In genomic region chr3:20890124-20890523, GRCh38 we compare ENCODE assay signal across 1 cellular context.
TF ChIP-seq lines count a peak whose summit lies in the region.

No MANE protein-coding gene starts in this region.

TF ChIP-seq in K562, 482 proteins besides CTCF, POLR2A, EP300 and RAD21 (continued from another document and continues in another):
- TF ChIP-seq, protein P1, sequence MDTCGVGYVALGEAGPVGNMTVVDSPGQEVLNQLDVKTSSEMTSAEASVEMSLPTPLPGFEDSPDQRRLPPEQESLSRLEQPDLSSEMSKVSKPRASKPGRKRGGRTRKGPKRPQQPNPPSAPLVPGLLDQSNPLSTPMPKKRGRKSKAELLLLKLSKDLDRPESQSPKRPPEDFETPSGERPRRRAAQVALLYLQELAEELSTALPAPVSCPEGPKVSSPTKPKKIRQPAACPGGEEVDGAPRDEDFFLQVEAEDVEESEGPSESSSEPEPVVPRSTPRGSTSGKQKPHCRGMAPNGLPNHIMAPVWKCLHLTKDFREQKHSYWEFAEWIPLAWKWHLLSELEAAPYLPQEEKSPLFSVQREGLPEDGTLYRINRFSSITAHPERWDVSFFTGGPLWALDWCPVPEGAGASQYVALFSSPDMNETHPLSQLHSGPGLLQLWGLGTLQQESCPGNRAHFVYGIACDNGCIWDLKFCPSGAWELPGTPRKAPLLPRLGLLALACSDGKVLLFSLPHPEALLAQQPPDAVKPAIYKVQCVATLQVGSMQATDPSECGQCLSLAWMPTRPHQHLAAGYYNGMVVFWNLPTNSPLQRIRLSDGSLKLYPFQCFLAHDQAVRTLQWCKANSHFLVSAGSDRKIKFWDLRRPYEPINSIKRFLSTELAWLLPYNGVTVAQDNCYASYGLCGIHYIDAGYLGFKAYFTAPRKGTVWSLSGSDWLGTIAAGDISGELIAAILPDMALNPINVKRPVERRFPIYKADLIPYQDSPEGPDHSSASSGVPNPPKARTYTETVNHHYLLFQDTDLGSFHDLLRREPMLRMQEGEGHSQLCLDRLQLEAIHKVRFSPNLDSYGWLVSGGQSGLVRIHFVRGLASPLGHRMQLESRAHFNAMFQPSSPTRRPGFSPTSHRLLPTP (IDR thresholded peaks at IDR 0.05; ENCODE audit: borderline replicate concordance, extremely low read depth, insufficient read length), result no peak
- TF ChIP-seq ZKSCAN1 (IDR thresholded peaks at IDR 0.05; ENCODE audit: low read depth, low read length) (no peak), MLLT1 (IDR thresholded peaks at IDR 0.05) (peak in 1 of 2 experiments; percentile 36; a peak in 1 of 4 replicates), PHB2 (IDR thresholded peaks at IDR 0.05; ENCODE audit: low read depth) (no peak), POLR2B (IDR thresholded peaks at IDR 0.05; ENCODE audit: low read depth, partially characterized antibody) (peak; percentile 50), SIN3A (IDR thresholded peaks at IDR 0.05; ENCODE audit: borderline replicate concordance in 2 of 2, control insufficient read depth in 1 of 2, low read depth in 2 of 2, low read length in 2 of 2) (no peak), ATF7 (IDR thresholded peaks at IDR 0.05) (peak; percentile 83), ZNF395 (CRISPR knock-in tag; IDR thresholded peaks at IDR 0.05) (peak; percentile 59; the same call in 1 of the 2 replicates), PURB (CRISPR knock-in tag; IDR thresholded peaks at IDR 0.05; ENCODE audit: low read depth) (no peak), ZNF41 (CRISPR knock-in tag; conservative IDR thresholded peaks at IDR 0.05) (no peak), NCOA1 (IDR thresholded peaks at IDR 0.05; ENCODE audit: low read depth) (peak; percentile 85), PHF21A (IDR thresholded peaks at IDR 0.05; ENCODE audit: borderline replicate concordance, low read depth) (no peak), CREBBP (IDR thresholded peaks at IDR 0.05; ENCODE audit: low read depth, low read length) (no peak), SNIP1 (IDR thresholded peaks at IDR 0.05; ENCODE audit: low read depth) (no peak), EWSR1 (IDR thresholded peaks at IDR 0.05; ENCODE audit: borderline replicate concordance, low read depth, partially characterized antibody) (no peak), NBN (IDR thresholded peaks at IDR 0.05; ENCODE audit: low read depth) (peak; percentile 93), NR1H2 (CRISPR knock-in tag; IDR thresholded peaks at IDR 0.05) (no peak), IRF9 (tag; IDR thresholded peaks at IDR 0.05) (no peak), TEAD1 (CRISPR knock-in tag; IDR thresholded peaks at IDR 0.05) (0 out of 4 replicates have a peak, but pooled peaks of 1 of the 2 experiments have one; percentile 41), ZBTB40 (IDR thresholded peaks at IDR 0.05) (no peak), ZBTB40 (CRISPR knock-in tag; IDR thresholded peaks at IDR 0.05) (no peak), MEIS2 (IDR thresholded peaks at IDR 0.05; ENCODE audit: partially characterized antibody) (peak; percentile 94), STAT6 (CRISPR knock-in tag; IDR thresholded peaks at IDR 0.05) (no peak), ZBTB49 (CRISPR knock-in tag; IDR thresholded peaks at IDR 0.05; ENCODE audit: borderline replicate concordance) (no peak), ARID2 (IDR thresholded peaks at IDR 0.05) (no peak), PCBP2 (IDR thresholded peaks at IDR 0.05; ENCODE audit: low read depth, low read length, poor library complexity, severe bottlenecking) (no peak), BDP1 (IDR thresholded peaks at IDR 0.05; ENCODE audit: insufficient read depth, insufficient read length) (no peak)
- TF ChIP-seq, protein P2, sequence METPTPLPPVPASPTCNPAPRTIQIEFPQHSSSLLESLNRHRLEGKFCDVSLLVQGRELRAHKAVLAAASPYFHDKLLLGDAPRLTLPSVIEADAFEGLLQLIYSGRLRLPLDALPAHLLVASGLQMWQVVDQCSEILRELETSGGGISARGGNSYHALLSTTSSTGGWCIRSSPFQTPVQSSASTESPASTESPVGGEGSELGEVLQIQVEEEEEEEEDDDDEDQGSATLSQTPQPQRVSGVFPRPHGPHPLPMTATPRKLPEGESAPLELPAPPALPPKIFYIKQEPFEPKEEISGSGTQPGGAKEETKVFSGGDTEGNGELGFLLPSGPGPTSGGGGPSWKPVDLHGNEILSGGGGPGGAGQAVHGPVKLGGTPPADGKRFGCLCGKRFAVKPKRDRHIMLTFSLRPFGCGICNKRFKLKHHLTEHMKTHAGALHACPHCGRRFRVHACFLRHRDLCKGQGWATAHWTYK (CRISPR knock-in tag; IDR thresholded peaks at IDR 0.05), result no peak
